Comparison of ENCODE assay signal across 11 cellular contexts in the genomic region with DNA sequence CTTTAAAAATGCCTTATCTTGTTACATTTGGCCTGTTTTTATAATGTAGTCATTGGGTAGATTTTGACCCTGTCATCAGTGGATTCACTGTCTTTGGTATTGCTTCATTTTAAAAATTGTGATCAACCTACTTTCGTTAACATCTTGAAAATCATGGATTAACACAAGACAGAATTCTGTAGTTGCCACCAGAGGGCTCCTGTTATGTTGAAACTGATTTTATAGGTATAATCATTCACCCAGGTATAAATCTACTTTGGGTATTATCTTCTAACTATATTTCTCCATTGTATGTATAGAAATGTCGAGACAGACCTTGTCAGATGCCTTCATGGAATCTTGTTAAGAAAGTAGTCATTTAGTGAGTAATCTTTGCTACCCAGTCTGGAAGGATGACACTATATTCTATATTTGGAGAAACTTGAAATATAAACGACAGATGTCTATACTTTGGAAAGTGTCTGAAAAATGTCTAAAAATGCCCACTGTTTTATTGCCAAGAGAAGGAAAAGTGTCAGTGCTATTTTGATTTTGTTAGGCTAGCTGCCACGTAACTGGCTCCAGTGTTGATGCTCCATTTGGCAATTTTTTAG.
DNase-seq lines count a peak whose midpoint lies in the region; ATAC-seq and TF ChIP-seq lines count a peak whose summit lies in the region.
"Had no signal": no experiment of that assay in that cellular context is flagged by ENCODE, and none has a peak within 500 bp of the region (broad histone marks: within the 10 kb centered on the region; RNA-seq: fewer than 3 reads in every experiment).

No MANE protein-coding gene starts in this region.

- H3K27ac Mint-ChIP-seq in MCF 10A (ENCODE audit: low read depth, unreplicated experiment) = no peak overlapping the region
- H3K27ac Mint-ChIP-seq: CD4-positive, CD25-positive, alpha-beta regulatory T cell had no signal

- TF ChIP-seq POLR2A in breast epithelium (IDR thresholded peaks at IDR 0.05) = no peak

- H3K4me3 Mint-ChIP-seq in MCF 10A (ENCODE audit: unreplicated experiment) = no peak overlapping the region
- H3K4me3 Mint-ChIP-seq: CD4-positive, CD25-positive, alpha-beta regulatory T cell had no signal

- POLR2A ChIA-PET in MCF 10A (lab: Yijun Ruan, JAX) (no interaction called here), Panc1 (lab: Charles Lee) (no interaction called here)

- TF ChIP-seq CTCF in MCF 10A (IDR thresholded peaks at IDR 0.05; ENCODE audit: unreplicated experiment) (peak; percentile 28), breast epithelium (IDR thresholded peaks at IDR 0.05) (no peak), Panc1 (IDR thresholded peaks at IDR 0.05) (peak; percentile 47; the same call in 1 of the 2 replicates), fibroblast of the aortic adventitia (IDR thresholded peaks at IDR 0.05; ENCODE audit: insufficient read depth, low read length) (peak; percentile 46)

- H3K9me3 Mint-ChIP-seq in MCF 10A (ENCODE audit: unreplicated experiment) = no peaks in the 10 kb centered on the region

- CTCF ChIA-PET in MCF 10A (lab: Yijun Ruan, JAX) = interaction anchor here (0.7 to 1.3 kb wide), 4 partner anchors 126 to 237 kb away, joined by 3 to 6 read pairs (median 4); no protein-coding TSS in a partner anchor
- CTCF ChIA-PET in Panc1 (lab: Charles Lee) = no interaction called here

- H3K4me1 ChIP-seq in breast epithelium (no peaks in the 10 kb centered on the region), Panc1 (ENCODE audit: control insufficient read depth, insufficient read depth, low read length) (no peaks in the 10 kb centered on the region)

- BruUV-seq in MCF 10A (replicated peaks; lab: Mats Ljungman, UMichigan) = no TSS peak
- BruUV-seq in Panc1 (replicated peaks; lab: Mats Ljungman, UMichigan) = no TSS peak

- peak; percentile 41 for DNase-seq in MCF 10A (ENCODE audit: unreplicated experiment)
- DNase-seq in breast epithelium (ENCODE audit: low spot score in 2 of 2) = no peak
- DNase-seq in Panc1 (ENCODE audit: low read depth, low spot score) = no peak
- peak; percentile 50 for DNase-seq in fibroblast of the aortic adventitia (ENCODE audit: low read depth)
- peak; percentile 46 for DNase-seq in superior temporal gyrus (ENCODE audit: extremely low spot score)
- DNase-seq in NCI-H524 treated with DMSO at 0.1 percent for 48 hours (lab: John Stamatoyannopoulos, UW) = no peak
- DNase-seq: CD4-positive, CD25-positive, alpha-beta regulatory T cell had no signal

- H3K27me3 ChIP-seq in breast epithelium = no peaks in the 10 kb centered on the region
- H3K27me3 ChIP-seq in Panc1 (ENCODE audit: control insufficient read depth, insufficient read depth, low read length) = no peaks in the 10 kb centered on the region
- H3K27me3 ChIP-seq: vagina had no signal

- no peaks in the 10 kb centered on the region for H3K9me3 ChIP-seq in breast epithelium
- no peaks in the 10 kb centered on the region for H3K9me3 ChIP-seq in Panc1 (ENCODE audit: control insufficient read depth, insufficient read depth, low read depth, low read length)
- H3K9me3 ChIP-seq: vagina had no signal

- no peak overlapping the region for H3K4me3 ChIP-seq in breast epithelium
- H3K4me3 ChIP-seq in Panc1 (ENCODE audit: low read depth in 2 of 2, low read length in 2 of 2) = no peak overlapping the region
- no peak overlapping the region for H3K4me3 ChIP-seq in fibroblast of the aortic adventitia (ENCODE audit: low read depth, low read length)
- H3K4me3 ChIP-seq: vagina had no signal

- H3K36me3 Mint-ChIP-seq in MCF 10A (ENCODE audit: insufficient read depth, unreplicated experiment) = no peaks in the 10 kb centered on the region

- no peaks in the 10 kb centered on the region for H3K27me3 Mint-ChIP-seq in MCF 10A (ENCODE audit: insufficient read depth, unreplicated experiment)
- H3K27me3 Mint-ChIP-seq: CD4-positive, CD25-positive, alpha-beta regulatory T cell had no signal

- in situ Hi-C loops in Panc1 (cut with HindIII; ENCODE audit: low pct_unique_long_range_greater_than_20kb, low sequenced_read_pairs) = no loop called here

- ATAC-seq in Panc1 = no peak
- no peak for ATAC-seq in HG02885 (IDR thresholded peaks at IDR 0.05; ENCODE audit: poor library complexity, unreplicated experiment)
- ATAC-seq in GM19035 (IDR thresholded peaks at IDR 0.05; ENCODE audit: unreplicated experiment) = no peak

- intact Hi-C loops in MCF 10A (cut with micrococcal nuclease) = loop anchor here (1.0 to 10.0 kb wide), 4 partner anchors 97 to 543 kb away; no protein-coding TSS in a partner anchor
- intact Hi-C loops in breast epithelium (cut with DNase I; ENCODE audit: low total_unique reads) = no loop called here
- intact Hi-C loops in Panc1 (cut with micrococcal nuclease; ENCODE audit: unreplicated experiment) = no loop called here

- no peaks in the 10 kb centered on the region for H3K36me3 ChIP-seq in breast epithelium
- no peaks in the 10 kb centered on the region for H3K36me3 ChIP-seq in Panc1 (ENCODE audit: control insufficient read depth, insufficient read depth, low read length)
- H3K36me3 ChIP-seq: vagina had no signal

- peaks cover 5% of the 10 kb centered on the region for H3K4me1 Mint-ChIP-seq in MCF 10A (ENCODE audit: insufficient read depth, unreplicated experiment)

- H3K27ac ChIP-seq in breast epithelium = no peak overlapping the region
- no peak overlapping the region for H3K27ac ChIP-seq in Panc1 (ENCODE audit: low read length)
- H3K27ac ChIP-seq: KMS-11, vagina had no signal

Comparison
In these comparisons a context has a peak if more than half of its experiments do, and no peak if none do; other contexts are left out.
1. DNase-seq: peak in MCF 10A (single experiment), fibroblast of the aortic adventitia (single experiment) and superior temporal gyrus (single experiment); none in breast epithelium (0 of 2), Panc1 (single experiment) and NCI-H524 treated with DMSO at 0.1 percent for 48 hours (single experiment).
2. CTCF ChIP-seq: peak in MCF 10A (single experiment), Panc1 (single experiment) and fibroblast of the aortic adventitia (single experiment); none in breast epithelium (0 of 3).